ENCODE assay signal across 21 cellular contexts in the genomic region with DNA sequence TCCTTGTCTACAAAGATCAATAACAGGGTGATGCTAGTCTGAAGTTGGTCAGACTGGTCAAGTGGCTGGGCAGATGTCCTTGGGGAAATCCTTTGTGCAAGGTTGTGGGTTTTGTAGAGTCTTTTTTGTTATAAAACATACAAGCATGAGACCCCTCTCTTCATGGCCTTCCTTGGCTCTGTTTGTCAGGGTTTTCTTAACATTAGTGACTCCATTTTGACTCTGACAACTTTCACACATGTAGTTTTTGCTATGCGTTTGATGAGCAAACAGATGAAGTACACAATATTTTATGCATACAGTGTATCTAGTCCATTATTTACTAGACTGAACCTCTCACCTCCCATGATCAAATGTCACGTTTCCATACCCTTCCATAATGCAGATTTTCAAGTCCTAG.
DNase-seq lines count a peak whose midpoint lies in the region; ATAC-seq and TF ChIP-seq lines count a peak whose summit lies in the region.
"Had no signal": no experiment of that assay in that cellular context is flagged by ENCODE, and none has a peak within 500 bp of the region (broad histone marks: within the 10 kb centered on the region; RNA-seq: fewer than 3 reads in every experiment).

No MANE protein-coding gene starts in this region.

- H3K27ac Mint-ChIP-seq in natural killer cell treated with Interleukin-12 subunit alpha and Interleukin-12 subunit beta and Interleukin-15 and Interleukin-18, amount 100 ng/mL, for 72 hours: peak overlapping the region; percentile 81 to 88
- H3K27ac Mint-ChIP-seq in natural killer cell: no peak overlapping the region
- peak overlapping the region; percentile 65 for H3K27ac Mint-ChIP-seq in activated T-helper 2 cell treated with anti-CD3 and anti-CD28 coated beads, Interferon-gamma antibody, Interleukin-2, Interleukin-4, amounts not matched to agents 10 μg/mL and 5 μg/mL and 100 μg/mL, durations not matched to agents 14 hours and 24 hours and 36 hours
- H3K27ac Mint-ChIP-seq in stimulated activated effector memory CD8-positive, alpha-beta T cell treated with anti-CD3 and anti-CD28 coated beads, Interleukin-12 subunit alpha, Interleukin-12 subunit beta, amount 100 ng/mL, for 72 hours: peak overlapping the region; percentile 41
- H3K27ac Mint-ChIP-seq: CD8-positive, alpha-beta T cell; H9 had no signal

- no peak for ATAC-seq in natural killer cell treated with Interleukin-12 subunit alpha and Interleukin-12 subunit beta and Interleukin-15 and Interleukin-18, amount 100 ng/mL, for 72 hours
- ATAC-seq in natural killer cell (no peak), HG03378 (IDR thresholded peaks at IDR 0.05; ENCODE audit: unreplicated experiment) (no peak)
- no peak for ATAC-seq in stimulated activated effector memory CD8-positive, alpha-beta T cell treated with anti-CD3 and anti-CD28 coated beads, Interleukin-12 subunit alpha, Interleukin-12 subunit beta, amount 100 ng/mL, for 72 hours
- ATAC-seq: CD8-positive, alpha-beta T cell had no signal

- intact Hi-C loops in natural killer cell (cut with micrococcal nuclease): no loop called here
- intact Hi-C loops in activated T-helper 2 cell treated with anti-CD3 and anti-CD28 coated beads, Interferon-gamma antibody, Interleukin-2, Interleukin-4, amounts not matched to agents 10 μg/mL and 5 μg/mL and 100 μg/mL, durations not matched to agents 14 hours and 24 hours and 36 hours (cut with micrococcal nuclease): loop anchor here (1.0 to 2.0 kb wide), 5 partner anchors 13 to 156 kb away; no protein-coding TSS in a partner anchor

- H3K36me3 Mint-ChIP-seq in natural killer cell treated with Interleukin-12 subunit alpha and Interleukin-12 subunit beta and Interleukin-15 and Interleukin-18, amount 100 ng/mL, for 72 hours: peaks cover 10% of the 10 kb centered on the region
- no peaks in the 10 kb centered on the region for H3K36me3 Mint-ChIP-seq in natural killer cell
- no peaks in the 10 kb centered on the region for H3K36me3 Mint-ChIP-seq in activated T-helper 2 cell treated with anti-CD3 and anti-CD28 coated beads, Interferon-gamma antibody, Interleukin-2, Interleukin-4, amounts not matched to agents 10 μg/mL and 5 μg/mL and 100 μg/mL, durations not matched to agents 14 hours and 24 hours and 36 hours (ENCODE audit: low read depth)
- no peaks in the 10 kb centered on the region for H3K36me3 Mint-ChIP-seq in stimulated activated effector memory CD8-positive, alpha-beta T cell treated with anti-CD3 and anti-CD28 coated beads, Interleukin-12 subunit alpha, Interleukin-12 subunit beta, amount 100 ng/mL, for 72 hours
- H3K36me3 Mint-ChIP-seq: CD8-positive, alpha-beta T cell had no signal

- peaks cover 2% of the 10 kb centered on the region for H3K9me3 Mint-ChIP-seq in natural killer cell treated with Interleukin-12 subunit alpha and Interleukin-12 subunit beta and Interleukin-15 and Interleukin-18, amount 100 ng/mL, for 72 hours
- no peaks in the 10 kb centered on the region for H3K9me3 Mint-ChIP-seq in natural killer cell
- H3K9me3 Mint-ChIP-seq in activated T-helper 2 cell treated with anti-CD3 and anti-CD28 coated beads, Interferon-gamma antibody, Interleukin-2, Interleukin-4, amounts not matched to agents 10 μg/mL and 5 μg/mL and 100 μg/mL, durations not matched to agents 14 hours and 24 hours and 36 hours: no peaks in the 10 kb centered on the region
- no peaks in the 10 kb centered on the region for H3K9me3 Mint-ChIP-seq in stimulated activated effector memory CD8-positive, alpha-beta T cell treated with anti-CD3 and anti-CD28 coated beads, Interleukin-12 subunit alpha, Interleukin-12 subunit beta, amount 100 ng/mL, for 72 hours
- H3K9me3 Mint-ChIP-seq: CD8-positive, alpha-beta T cell; H9 had no signal

- H3K27me3 Mint-ChIP-seq in natural killer cell treated with Interleukin-12 subunit alpha and Interleukin-12 subunit beta and Interleukin-15 and Interleukin-18, amount 100 ng/mL, for 72 hours: peaks cover 6 to 13% of the 10 kb centered on the region in 2 donors
- H3K27me3 Mint-ChIP-seq in natural killer cell (ENCODE audit: low read depth in 2 of 2): peaks cover 9 to 47% of the 10 kb centered on the region in 2 donors
- no peaks in the 10 kb centered on the region for H3K27me3 Mint-ChIP-seq in activated T-helper 2 cell treated with anti-CD3 and anti-CD28 coated beads, Interferon-gamma antibody, Interleukin-2, Interleukin-4, amounts not matched to agents 10 μg/mL and 5 μg/mL and 100 μg/mL, durations not matched to agents 14 hours and 24 hours and 36 hours (ENCODE audit: low read depth)

- peak; percentile 35 for DNase-seq in DMS53 (lab: John Stamatoyannopoulos, UW)
- no peak for DNase-seq in DMS53 treated with DMSO at 0.1 percent for 48 hours (lab: John Stamatoyannopoulos, UW; ENCODE audit: unreplicated experiment)
- DNase-seq in natural killer cell treated with Interleukin-12 subunit alpha and Interleukin-12 subunit beta and Interleukin-15 and Interleukin-18, amount 100 ng/mL, for 72 hours (ENCODE audit: low spot score): no peak
- DNase-seq in natural killer cell: no peak
- DNase-seq in activated T-helper 2 cell treated with anti-CD3 and anti-CD28 coated beads, Interferon-gamma antibody, Interleukin-2, Interleukin-4, amounts not matched to agents 10 μg/mL and 5 μg/mL and 100 μg/mL, durations not matched to agents 14 hours and 24 hours and 36 hours (ENCODE audit: low spot score): no peak
- no peak for DNase-seq in stimulated activated effector memory CD8-positive, alpha-beta T cell treated with anti-CD3 and anti-CD28 coated beads, Interleukin-12 subunit alpha, Interleukin-12 subunit beta, amount 100 ng/mL, for 72 hours (ENCODE audit: low spot score in 2 of 2)
- DNase-seq in effector CD4-positive, alpha-beta T cell: no peak
- DNase-seq: AML-193; C1 segment of cervical spinal cord; CD8-positive, alpha-beta T cell; H9; KBM-7; MM.1S; NCI-H1048; NCI-H1417 treated with DMSO at 0.1 percent for 48 hours; NCI-H187; NCI-H524; NCI-H774; Peyer's patch; SJCRH30 had no signal

- H3K4me1 Mint-ChIP-seq in natural killer cell treated with Interleukin-12 subunit alpha and Interleukin-12 subunit beta and Interleukin-15 and Interleukin-18, amount 100 ng/mL, for 72 hours (ENCODE audit: low read depth in 2 of 2): peaks cover 42 to 60% of the 10 kb centered on the region in 2 donors
- peaks cover 0 to 2% of the 10 kb centered on the region in 2 donors for H3K4me1 Mint-ChIP-seq in natural killer cell
- peaks cover 68% of the 10 kb centered on the region for H3K4me1 Mint-ChIP-seq in activated T-helper 2 cell treated with anti-CD3 and anti-CD28 coated beads, Interferon-gamma antibody, Interleukin-2, Interleukin-4, amounts not matched to agents 10 μg/mL and 5 μg/mL and 100 μg/mL, durations not matched to agents 14 hours and 24 hours and 36 hours (ENCODE audit: low read depth)
- peaks cover 33% of the 10 kb centered on the region for H3K4me1 Mint-ChIP-seq in stimulated activated effector memory CD8-positive, alpha-beta T cell treated with anti-CD3 and anti-CD28 coated beads, Interleukin-12 subunit alpha, Interleukin-12 subunit beta, amount 100 ng/mL, for 72 hours

- no peak for TF ChIP-seq CTCF in natural killer cell (IDR thresholded peaks at IDR 0.05)

- H3K4me3 Mint-ChIP-seq in natural killer cell treated with Interleukin-12 subunit alpha and Interleukin-12 subunit beta and Interleukin-15 and Interleukin-18, amount 100 ng/mL, for 72 hours: peak overlapping the region; percentile 75
- H3K4me3 Mint-ChIP-seq in natural killer cell: no peak overlapping the region
- no peak overlapping the region for H3K4me3 Mint-ChIP-seq in activated T-helper 2 cell treated with anti-CD3 and anti-CD28 coated beads, Interferon-gamma antibody, Interleukin-2, Interleukin-4, amounts not matched to agents 10 μg/mL and 5 μg/mL and 100 μg/mL, durations not matched to agents 14 hours and 24 hours and 36 hours (ENCODE audit: low read depth)
- H3K4me3 Mint-ChIP-seq in stimulated activated effector memory CD8-positive, alpha-beta T cell treated with anti-CD3 and anti-CD28 coated beads, Interleukin-12 subunit alpha, Interleukin-12 subunit beta, amount 100 ng/mL, for 72 hours: no peak overlapping the region
- H3K4me3 Mint-ChIP-seq: CD8-positive, alpha-beta T cell; H9 had no signal

Comparison
In these comparisons a context has a peak if more than half of its experiments do, and no peak if none do; other contexts are left out.
1. H3K27ac Mint-ChIP-seq: peak in natural killer cell treated with Interleukin-12 subunit alpha and Interleukin-12 subunit beta and Interleukin-15 and Interleukin-18, amount 100 ng/mL, for 72 hours (2 of 2), activated T-helper 2 cell treated with anti-CD3 and anti-CD28 coated beads, Interferon-gamma antibody, Interleukin-2, Interleukin-4, amounts not matched to agents 10 μg/mL and 5 μg/mL and 100 μg/mL, durations not matched to agents 14 hours and 24 hours and 36 hours (single experiment) and stimulated activated effector memory CD8-positive, alpha-beta T cell treated with anti-CD3 and anti-CD28 coated beads, Interleukin-12 subunit alpha, Interleukin-12 subunit beta, amount 100 ng/mL, for 72 hours (single experiment); none in natural killer cell (0 of 2).